In the genomic region with DNA sequence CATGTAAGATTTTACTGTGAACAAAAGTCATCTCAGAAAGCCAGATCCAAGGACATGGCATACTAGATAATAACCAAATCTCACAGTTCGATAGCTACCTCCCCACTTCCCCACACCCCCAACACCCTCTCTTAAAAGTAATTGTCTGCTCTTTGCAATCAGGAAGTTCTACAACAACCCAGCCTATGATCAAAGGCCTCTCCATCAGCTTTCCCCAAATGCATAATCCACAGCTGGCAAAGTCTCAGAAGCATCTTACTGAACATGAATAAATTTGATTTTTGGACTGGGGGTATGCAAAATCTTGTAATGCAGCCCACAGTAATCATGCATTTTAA, we compare ENCODE assay signal across 13 cellular contexts.
A peak's percentile ranks its signal among the peaks of the same experiment; 100 is the strongest.
DNase-seq lines count a peak whose midpoint lies in the region; ATAC-seq and TF ChIP-seq lines count a peak whose summit lies in the region.
"Had no signal": no experiment of that assay in that cellular context is flagged by ENCODE, and none has a peak within 500 bp of the region (broad histone marks: within the 10 kb centered on the region; RNA-seq: fewer than 3 reads in every experiment).

No MANE protein-coding gene starts in this region.

- H3K79me2 ChIP-seq in OCI-LY1 (ENCODE audit: insufficient read depth, low read length) = peaks cover 22% of the 10 kb centered on the region

- peaks cover 0 to 5% (median 0%) of the 10 kb centered on the region in 11 experiments; a peak in 5 of 22 replicates for H3K9me3 ChIP-seq in BLaER1 treated with 17β-estradiol and CSF1 and Interleukin-3, amounts not matched to agents 10 nM and 100 nM (replicated peaks in 1 of 11)
- no peaks in the 10 kb centered on the region for H3K9me3 ChIP-seq in OCI-LY1 (ENCODE audit: low read length)
- H3K9me3 ChIP-seq in breast epithelium = no peaks in the 10 kb centered on the region
- H3K9me3 ChIP-seq: prostate gland had no signal

- peaks cover 0 to 61% (median 0%) of the 10 kb centered on the region in 11 experiments; a peak in 3 of 22 replicates for H4K20me1 ChIP-seq in BLaER1 treated with 17β-estradiol and CSF1 and Interleukin-3, amounts not matched to agents 10 nM and 100 nM
- H4K20me1 ChIP-seq in OCI-LY1 (ENCODE audit: insufficient read depth, low read length) = no peaks in the 10 kb centered on the region

- H3K4me3 Mint-ChIP-seq in effector memory CD8-positive, alpha-beta T cell = peak overlapping the region; percentile 69 to 73

- no peaks in the 10 kb centered on the region for H3F3A ChIP-seq in OCI-LY1 (ENCODE audit: insufficient read depth, low read length)

- peak overlapping the region in 4 of 11 experiments; percentile 14 to 33 (median 29); a peak in 5 of 22 replicates for H3K9ac ChIP-seq in BLaER1 treated with 17β-estradiol and CSF1 and Interleukin-3, amounts not matched to agents 10 nM and 100 nM
- H3K9ac ChIP-seq in OCI-LY1 (ENCODE audit: low read length) = no peak overlapping the region

- H3K36me3 ChIP-seq in BLaER1 treated with 17β-estradiol and CSF1 and Interleukin-3, amounts not matched to agents 10 nM and 100 nM = no peaks in the 10 kb centered on the region
- H3K36me3 ChIP-seq in OCI-LY1 (ENCODE audit: insufficient read depth, low read length) (0 out of 2 replicates have a peak, but pooled peaks cover 5% of the 10 kb centered on the region), breast epithelium (no peaks in the 10 kb centered on the region)
- H3K36me3 ChIP-seq: prostate gland had no signal

- H2AFZ ChIP-seq in OCI-LY1 (ENCODE audit: low read length) = no peak overlapping the region
- H2AFZ ChIP-seq: PC-9 had no signal

- H3K9me3 Mint-ChIP-seq in effector memory CD8-positive, alpha-beta T cell = no peaks in the 10 kb centered on the region

- TF ChIP-seq POLR2A in breast epithelium (IDR thresholded peaks at IDR 0.05) = no peak

- peaks cover 65 to 75% of the 10 kb centered on the region in 2 donors for H3K4me1 Mint-ChIP-seq in effector memory CD8-positive, alpha-beta T cell (ENCODE audit: low read depth in 2 of 2)

- intact Hi-C loops in breast epithelium (cut with DNase I; ENCODE audit: low total_unique reads) = no loop called here

- no peaks in the 10 kb centered on the region for H3K27me3 ChIP-seq in BLaER1 treated with 17β-estradiol and CSF1 and Interleukin-3, amounts not matched to agents 10 nM and 100 nM
- H3K27me3 ChIP-seq in OCI-LY1 (ENCODE audit: insufficient read depth, low read length) = no peaks in the 10 kb centered on the region
- H3K27me3 ChIP-seq in breast epithelium = no peaks in the 10 kb centered on the region

- peak overlapping the region in 9 of 11 experiments; percentile 9 to 85 (median 72); a peak in 15 of 22 replicates for H3K27ac ChIP-seq in BLaER1 treated with 17β-estradiol and CSF1 and Interleukin-3, amounts not matched to agents 10 nM and 100 nM
- H3K27ac ChIP-seq in OCI-LY1 (ENCODE audit: low read depth, low read length, poor library complexity, severe bottlenecking) (peak overlapping the region; percentile 4), breast epithelium (no peak overlapping the region)
- H3K27ac ChIP-seq: PC-9, prostate gland had no signal

- H3K36me3 Mint-ChIP-seq in effector memory CD8-positive, alpha-beta T cell (ENCODE audit: insufficient read depth) = peaks cover 34% of the 10 kb centered on the region

- peak overlapping the region; percentile 94 for H3K27ac Mint-ChIP-seq in effector memory CD8-positive, alpha-beta T cell

- no peaks in the 10 kb centered on the region for H3K9me2 ChIP-seq in OCI-LY1 (ENCODE audit: low read depth, low read length)

- H3K4me3 ChIP-seq in BLaER1 treated with 17β-estradiol and CSF1 and Interleukin-3, amounts not matched to agents 10 nM and 100 nM = no peak overlapping the region
- H3K4me3 ChIP-seq in GM12865 (ENCODE audit: low read depth, low read length) (peak overlapping the region; percentile 3; the same call in 1 of the 2 replicates), OCI-LY1 (ENCODE audit: low read depth, low read length, poor library complexity, severe bottlenecking) (no peak overlapping the region), breast epithelium (no peak overlapping the region)
- H3K4me3 ChIP-seq: PC-9, prostate gland had no signal

- TF ChIP-seq CTCF in GM12865 (IDR thresholded peaks at IDR 0.05; ENCODE audit: insufficient read depth, low read depth, low read length, missing control alignments) (no peak), OCI-LY1 (IDR thresholded peaks at IDR 0.05; ENCODE audit: low read length) (no peak), breast epithelium (IDR thresholded peaks at IDR 0.05) (no peak)

- H3K4me2 ChIP-seq in BLaER1 treated with 17β-estradiol and CSF1 and Interleukin-3, amounts not matched to agents 10 nM and 100 nM = peak overlapping the region; percentile 13 to 97 (median 66)
- H3K4me2 ChIP-seq in OCI-LY1 (ENCODE audit: low read length) = no peak overlapping the region
- H3K4me2 ChIP-seq: PC-9 had no signal

- no peak for DNase-seq in GM12865 (ENCODE audit: low read depth)
- no peak for DNase-seq in effector memory CD8-positive, alpha-beta T cell
- no peak for DNase-seq in NCI-H1930 (lab: John Stamatoyannopoulos, UW)
- DNase-seq in breast epithelium (ENCODE audit: low spot score in 2 of 2) = no peak
- DNase-seq: mesenchymal stem cell; NCI-H2081 treated with DMSO at 0.1 percent for 48 hours; PC-9; stimulated activated naive CD4-positive, alpha-beta T cell treated with Interleukin-2 at 50 U/mL for 16 hours had no signal

- peaks cover 29 to 82% (median 39%) of the 10 kb centered on the region in 10 experiments for H3K4me1 ChIP-seq in BLaER1 treated with 17β-estradiol and CSF1 and Interleukin-3, amounts not matched to agents 10 nM and 100 nM
- H3K4me1 ChIP-seq in OCI-LY1 (ENCODE audit: insufficient read depth, low read length, severe bottlenecking) (peaks cover 48% of the 10 kb centered on the region), breast epithelium (no peaks in the 10 kb centered on the region)
- H3K4me1 ChIP-seq: prostate gland had no signal

- ATAC-seq in effector memory CD8-positive, alpha-beta T cell (replicated peaks) = no peak
- ATAC-seq in HG02884 (IDR thresholded peaks at IDR 0.05; ENCODE audit: unreplicated experiment) = no peak
- ATAC-seq in HG03108 (IDR thresholded peaks at IDR 0.05; ENCODE audit: unreplicated experiment) = no peak

- H3K27me3 Mint-ChIP-seq in effector memory CD8-positive, alpha-beta T cell = no peaks in the 10 kb centered on the region

Comparison
In these comparisons a context has a peak if more than half of its experiments do, and no peak if none do; other contexts are left out.
1. H3K27ac ChIP-seq: peak in BLaER1 treated with 17β-estradiol and CSF1 and Interleukin-3, amounts not matched to agents 10 nM and 100 nM (9 of 11) and OCI-LY1 (single experiment); none in breast epithelium (0 of 2).